ENCODE assay signal across 20 cellular contexts in the genomic region with DNA sequence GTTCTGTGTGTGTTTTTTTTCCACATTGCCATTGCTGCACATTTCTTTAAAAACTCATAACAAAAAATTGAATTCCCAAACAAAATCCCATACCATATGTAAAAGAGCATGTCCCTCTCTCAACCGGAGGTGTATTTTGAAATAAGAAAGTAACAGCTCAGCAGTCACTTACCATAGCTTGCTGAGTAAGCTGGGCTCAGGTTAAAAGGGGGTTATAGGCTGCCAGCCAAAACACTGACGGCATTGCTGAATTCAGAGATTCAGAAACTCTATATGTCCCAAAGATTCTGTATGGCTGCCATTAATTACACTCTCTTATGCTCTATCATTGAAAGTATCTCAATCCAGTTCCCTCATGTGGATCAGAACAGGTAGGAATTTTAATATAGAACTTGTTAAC.
"Had no signal": no experiment of that assay in that cellular context is flagged by ENCODE, and none has a peak within 500 bp of the region (broad histone marks: within the 10 kb centered on the region; RNA-seq: fewer than 3 reads in every experiment).

No MANE protein-coding gene starts in this region.

- H3K27ac ChIP-seq: left lung, lower lobe of right lung, spleen, suprapubic skin, thoracic aorta, tibial artery, upper lobe of right lung had no signal

- DNase-seq: hippocampal formation; kidney; left colon; left lung; lower lobe of right lung; mammary epithelial cell; mesenchymal stem cell; naive thymus-derived CD8-positive, alpha-beta T cell; nucleus accumbens; retina; right cardiac atrium; small intestine; spleen; stimulated activated CD4-positive, alpha-beta T cell treated with anti-CD3 and anti-CD28 coated beads, Interleukin-4, amount 100 ng/mL, for 24 hours; stimulated activated naive CD4-positive, alpha-beta T cell; tibial artery; trophoblast cell; upper lobe of right lung had no signal

- H3K4me3 ChIP-seq: left lung, lower lobe of right lung, spleen, suprapubic skin, thoracic aorta, tibial artery, upper lobe of right lung had no signal

- H3K4me1 ChIP-seq: left lung, lower lobe of right lung, spleen, suprapubic skin, tibial artery, upper lobe of right lung had no signal

- H3K36me3 ChIP-seq: left lung, lower lobe of right lung, spleen, suprapubic skin, thoracic aorta, tibial artery, upper lobe of right lung had no signal

- H3K9me3 ChIP-seq: left lung, lower lobe of right lung, thoracic aorta, tibial artery, upper lobe of right lung had no signal

- H3K27me3 ChIP-seq: left lung, spleen, suprapubic skin, tibial artery, upper lobe of right lung had no signal
